Comparison of ENCODE assay signal across 8 cellular contexts in genomic region chr12:2960432-2960956, GRCh38. TPM values are rescaled to one million over a fixed set of nuclear protein-coding genes. Genes with fewer than 3 reads are reported as not detected.
DNase-seq lines count a peak whose midpoint lies in the region; ATAC-seq and TF ChIP-seq lines count a peak whose summit lies in the region.

No MANE protein-coding gene starts in this region.

- H3K27me3 Mint-ChIP-seq in Caco-2 (ENCODE audit: insufficient read depth, unreplicated experiment), result no peaks in the 10 kb centered on the region

- peak overlapping the region; percentile 89 for H3K27ac Mint-ChIP-seq in Caco-2 (ENCODE audit: unreplicated experiment)
- no peak overlapping the region for H3K27ac Mint-ChIP-seq in activated naive CD4-positive, alpha-beta T cell treated with anti-CD3 and anti-CD28 coated beads, Interleukin-2, amount 50 U/mL, for 72 hours
- peak overlapping the region; percentile 5 for H3K27ac Mint-ChIP-seq in stimulated activated effector memory CD8-positive, alpha-beta T cell treated with anti-CD3 and anti-CD28 coated beads, Interleukin-12 subunit alpha, Interleukin-12 subunit beta, amount 100 ng/mL, for 72 hours

- H3K27me3 ChIP-seq in Caco-2 (replicated peaks; ENCODE audit: control insufficient read depth, insufficient read depth, low read length) (no peaks in the 10 kb centered on the region), IMR-90 (ENCODE audit: control insufficient read depth, insufficient read depth, low read length) (no peaks in the 10 kb centered on the region), iPS-20b (ENCODE audit: insufficient read depth, low read length) (peaks cover 20% of the 10 kb centered on the region)

- H2AK5ac ChIP-seq in IMR-90 (ENCODE audit: low read depth, low read length), result peak overlapping the region; percentile 86

- no peak for TF ChIP-seq RAD21 in IMR-90 (IDR thresholded peaks at IDR 0.05; ENCODE audit: low read length)

- H3K4me1 ChIP-seq in Caco-2, result peaks cover 36% of the 10 kb centered on the region
- H3K4me1 ChIP-seq in IMR-90 (ENCODE audit: control insufficient read depth, insufficient read depth, low read length), result peaks cover 18% of the 10 kb centered on the region
- H3K4me1 ChIP-seq in iPS-20b (ENCODE audit: insufficient read depth, low read length), result peaks cover 29% of the 10 kb centered on the region
- H3K4me1 ChIP-seq in mucosa of descending colon (ENCODE audit: low read depth), result peaks cover 13% of the 10 kb centered on the region

- H3K9me3 ChIP-seq in Caco-2 (no peaks in the 10 kb centered on the region), IMR-90 (ENCODE audit: control insufficient read depth, insufficient read depth, low read length) (no peaks in the 10 kb centered on the region), iPS-20b (ENCODE audit: insufficient read depth, low read depth, low read length) (no peaks in the 10 kb centered on the region), mucosa of descending colon (no peaks in the 10 kb centered on the region)

- DNase-seq in Caco-2 (peak in 1 of 2 experiments; percentile 36), IMR-90 (peak; percentile 67), mucosa of descending colon (no peak)
- DNase-seq in activated naive CD4-positive, alpha-beta T cell treated with anti-CD3 and anti-CD28 coated beads, Interleukin-2, amount 50 U/mL, for 72 hours (ENCODE audit: low spot score in 2 of 2), result peak in 1 of 2 donors; percentile 33
- no peak for DNase-seq in stimulated activated effector memory CD8-positive, alpha-beta T cell treated with anti-CD3 and anti-CD28 coated beads, Interleukin-12 subunit alpha, Interleukin-12 subunit beta, amount 100 ng/mL, for 72 hours (ENCODE audit: low spot score in 2 of 2)

- H2BK120ac ChIP-seq in IMR-90 (ENCODE audit: low read depth, low read length), result peak overlapping the region; percentile 80

- H4K8ac ChIP-seq in IMR-90 (ENCODE audit: low read depth in 2 of 2, low read length in 2 of 2), result peak overlapping the region in 1 of 2 experiments; percentile 0; a peak in 2 of 4 replicates

- peak overlapping the region; percentile 87 for H3K4me3 Mint-ChIP-seq in Caco-2 (ENCODE audit: unreplicated experiment)
- H3K4me3 Mint-ChIP-seq in stimulated activated effector memory CD8-positive, alpha-beta T cell treated with anti-CD3 and anti-CD28 coated beads, Interleukin-12 subunit alpha, Interleukin-12 subunit beta, amount 100 ng/mL, for 72 hours, result peak overlapping the region; percentile 74

- in situ Hi-C loops in IMR-90 (cut with MboI; ENCODE audit: low sequenced_read_pairs), result no loop called here

- ATAC-seq in IMR-90 (ENCODE audit: low read depth), result 0 out of 2 replicates have a peak, but pooled peaks have one; percentile 0
- ATAC-seq in activated naive CD4-positive, alpha-beta T cell treated with anti-CD3 and anti-CD28 coated beads, Interleukin-2, amount 50 U/mL, for 72 hours, result peak; percentile 41 to 71
- ATAC-seq in stimulated activated effector memory CD8-positive, alpha-beta T cell treated with anti-CD3 and anti-CD28 coated beads, Interleukin-12 subunit alpha, Interleukin-12 subunit beta, amount 100 ng/mL, for 72 hours, result peak; percentile 72
- no peak for ATAC-seq in mucosa of descending colon
- ATAC-seq in GM18858 (IDR thresholded peaks at IDR 0.05; ENCODE audit: unreplicated experiment), result no peak
- ATAC-seq in HG03095 (IDR thresholded peaks at IDR 0.05; ENCODE audit: unreplicated experiment), result no peak

- CTCF ChIA-PET in Caco-2 (lab: Charles Lee) (interaction anchor here (1.0 to 1.4 kb wide), 4 partner anchors 69 to 115 kb away, joined by 3 to 7 read pairs (median 4); partner anchors contain the start of gene TULP3), IMR-90 (lab: Yijun Ruan, JAX) (interaction anchor here (1.4 kb wide), 1 partner anchor 74 kb away, joined by 3 read pairs; no protein-coding TSS in a partner anchor)

- peak overlapping the region; percentile 95 for H2AFZ ChIP-seq in IMR-90 (replicated peaks; ENCODE audit: low read length, poor library complexity)

- no peak overlapping the region for H2BK15ac ChIP-seq in IMR-90 (ENCODE audit: low read depth, low read length)

- H2BK20ac ChIP-seq in IMR-90 (ENCODE audit: low read depth, low read length), result no peak overlapping the region

- 67% methylated on average over 2 of the region's 16 CpGs; no CpG with 5 or more reads in 1 of the 2 experiments for WGBS in IMR-90 (ENCODE audit: extremely low coverage in 2 of 2, insufficient read length in 1 of 2), 2 experiments

- H3K36me3 ChIP-seq in Caco-2 (ENCODE audit: control insufficient read depth, insufficient read depth, low read length) (no peaks in the 10 kb centered on the region), IMR-90 (ENCODE audit: control insufficient read depth, insufficient read depth, low read length) (no peaks in the 10 kb centered on the region), iPS-20b (ENCODE audit: insufficient read depth, low read depth, low read length) (no peaks in the 10 kb centered on the region), mucosa of descending colon (ENCODE audit: low read depth) (no peaks in the 10 kb centered on the region)

- no peak overlapping the region for H2BK5ac ChIP-seq in IMR-90 (ENCODE audit: low read depth, low read length, poor library complexity, severe bottlenecking)

- no peak overlapping the region for H3K56ac ChIP-seq in IMR-90 (ENCODE audit: extremely low read depth, insufficient read depth, low read length)

- peak overlapping the region; percentile 70 for H3K4me2 ChIP-seq in IMR-90 (ENCODE audit: low read depth, low read length)

- peaks cover 46% of the 10 kb centered on the region for H3K4me1 Mint-ChIP-seq in Caco-2 (ENCODE audit: low read depth, unreplicated experiment)
- peaks cover 16% of the 10 kb centered on the region for H3K4me1 Mint-ChIP-seq in stimulated activated effector memory CD8-positive, alpha-beta T cell treated with anti-CD3 and anti-CD28 coated beads, Interleukin-12 subunit alpha, Interleukin-12 subunit beta, amount 100 ng/mL, for 72 hours

- H3K4ac ChIP-seq in IMR-90 (ENCODE audit: low read depth, low read length), result peak overlapping the region; percentile 82

- H4K91ac ChIP-seq in IMR-90 (ENCODE audit: insufficient read depth, low read depth, low read length), result 0 out of 2 replicates have a peak overlapping the region, but pooled peaks have one; percentile 78

- peak; percentile 49 for TF ChIP-seq POLR2A in IMR-90 (IDR thresholded peaks at IDR 0.05; ENCODE audit: low read depth, low read length)

- peaks cover 38% of the 10 kb centered on the region for H3K9me1 ChIP-seq in IMR-90 (ENCODE audit: insufficient read depth, low read length)

- H3K9ac ChIP-seq in IMR-90 (ENCODE audit: low read depth, low read length), result peak overlapping the region; percentile 86
- peak overlapping the region; percentile 67; the same call in 1 of the 2 replicates for H3K9ac ChIP-seq in iPS-20b (ENCODE audit: low read depth, low read length)

- H3K14ac ChIP-seq in IMR-90 (replicated peaks; ENCODE audit: low read depth, low read length), result peak overlapping the region; percentile 88

- POLR2A ChIA-PET in Caco-2 (lab: Charles Lee), result interaction anchor here (0.6 to 1.6 kb wide), 2 partner anchors 86 to 975 kb away, joined by 4 to 10 read pairs; no protein-coding TSS in a partner anchor
- POLR2A ChIA-PET in IMR-90 (lab: Charles Lee; ENCODE audit: unreplicated experiment), result no interaction called here

- H3K18ac ChIP-seq in IMR-90 (ENCODE audit: low read depth, low read length), result no peak overlapping the region

- no peaks in the 10 kb centered on the region for H3K9me3 Mint-ChIP-seq in Caco-2 (ENCODE audit: unreplicated experiment)
- no peaks in the 10 kb centered on the region for H3K9me3 Mint-ChIP-seq in activated naive CD4-positive, alpha-beta T cell treated with anti-CD3 and anti-CD28 coated beads, Interleukin-2, amount 50 U/mL, for 72 hours
- H3K9me3 Mint-ChIP-seq in stimulated activated effector memory CD8-positive, alpha-beta T cell treated with anti-CD3 and anti-CD28 coated beads, Interleukin-12 subunit alpha, Interleukin-12 subunit beta, amount 100 ng/mL, for 72 hours, result no peaks in the 10 kb centered on the region

- H4K20me1 ChIP-seq in IMR-90 (ENCODE audit: insufficient read depth, low read length), result peaks cover 20% of the 10 kb centered on the region

- peak overlapping the region; percentile 71 for H2AK9ac ChIP-seq in IMR-90 (replicated peaks; ENCODE audit: low read depth, low read length, poor library complexity)

- H3K23ac ChIP-seq in IMR-90 (ENCODE audit: low read depth, low read length), result peak overlapping the region; percentile 83

- BruUV-seq in Caco-2 (replicated peaks; lab: Mats Ljungman, UMichigan) (no TSS peak), IMR-90 (replicated peaks; lab: Mats Ljungman, UMichigan) (no TSS peak)

- dilution Hi-C loops in IMR-90 (cut with HindIII; ENCODE audit: low sequenced_read_pairs, unreplicated experiment), result no loop called here

- H4K5ac ChIP-seq in IMR-90 (ENCODE audit: low read depth, low read length), result no peak overlapping the region

- H3K27ac ChIP-seq in IMR-90 (ENCODE audit: insufficient read depth, low read length) (peak overlapping the region; percentile 86; the same call in 1 of the 2 replicates), iPS-20b (ENCODE audit: low read length) (no peak overlapping the region)

- H3K4me3 ChIP-seq in Caco-2 (ENCODE audit: low read depth, low read length), result peak overlapping the region; percentile 94
- H3K4me3 ChIP-seq in IMR-90 (ENCODE audit: insufficient read depth, low read depth, low read length), result peak overlapping the region; percentile 93
- H3K4me3 ChIP-seq in iPS-20b (ENCODE audit: low read length), result peak overlapping the region; percentile 83
- H3K4me3 ChIP-seq in mucosa of descending colon, result no peak overlapping the region

- peaks cover 13 to 67% of the 10 kb centered on the region in 2 experiments; a peak in 3 of 4 replicates for H3K79me1 ChIP-seq in IMR-90 (ENCODE audit: low read depth in 1 of 2, low read length in 2 of 2)

- intact Hi-C loops in Caco-2 (cut with micrococcal nuclease; ENCODE audit: unreplicated experiment) (loop anchor here (5.0 kb wide), 1 partner anchor 72 kb away; no protein-coding TSS in a partner anchor), IMR-90 (cut with micrococcal nuclease) (no loop called here), mucosa of descending colon (cut with DNase I, micrococcal nuclease) (no loop called here)

- H3K36me3 Mint-ChIP-seq in Caco-2 (ENCODE audit: insufficient read depth, unreplicated experiment), result peaks cover 69% of the 10 kb centered on the region
- H3K36me3 Mint-ChIP-seq in activated naive CD4-positive, alpha-beta T cell treated with anti-CD3 and anti-CD28 coated beads, Interleukin-2, amount 50 U/mL, for 72 hours, result peaks cover 0 to 5% of the 10 kb centered on the region in 2 donors
- no peaks in the 10 kb centered on the region for H3K36me3 Mint-ChIP-seq in stimulated activated effector memory CD8-positive, alpha-beta T cell treated with anti-CD3 and anti-CD28 coated beads, Interleukin-12 subunit alpha, Interleukin-12 subunit beta, amount 100 ng/mL, for 72 hours

- TF ChIP-seq CTCF in Caco-2 (IDR thresholded peaks at IDR 0.05; ENCODE audit: insufficient read depth in 1 of 2, low read depth in 1 of 2, low read length in 1 of 2, severe bottlenecking in 1 of 2, unreplicated experiment in 1 of 2) (no peak), IMR-90 (conservative IDR thresholded peaks at IDR 0.05; ENCODE audit: low read depth, low read length) (no peak), mucosa of descending colon (IDR thresholded peaks at IDR 0.05) (no peak)

RNA-seq across cellular contexts. Expression of gene TEAD4, which starts 1.3 kb away (rescaled TPM):
- total RNA-seq in Caco-2 (2022), result 96.2 and 97.8 TPM in 2 replicates
- 8.8 and 10.8 TPM in 2 replicates for total RNA-seq in IMR-90 (2012; rRNA removed)
- 24.9 and 30.8 TPM in 2 replicates for polyA plus RNA-seq in IMR-90 (2012; rRNA removed)
- polyA plus RNA-seq in IMR-90 (2012; cell fraction: cytosol; rRNA removed), result 23.3 and 24.4 TPM in 2 replicates
- polyA plus RNA-seq in IMR-90 (2012; cell fraction: nucleus; rRNA removed; ENCODE audit: low replicate concordance), result 20.3 and 37.5 TPM in 2 replicates
- 1 to 10 TPM in 1 of 2 donors, under 1 TPM in 1; 0.32 to 8.3 TPM for total RNA-seq in activated naive CD4-positive, alpha-beta T cell treated with anti-CD3 and anti-CD28 coated beads, Interleukin-2, amount 50 U/mL, for 72 hours
- 10 to 100 TPM in 1 of 3 donors, 1 to 10 TPM in 2; 4.6 to 11.3 (median 6.5) TPM for total RNA-seq in mucosa of descending colon

Comparison
In these comparisons a context has a peak if more than half of its experiments do, and no peak if none do; other contexts are left out.
1. H3K27ac Mint-ChIP-seq: peak in Caco-2 (single experiment) and stimulated activated effector memory CD8-positive, alpha-beta T cell treated with anti-CD3 and anti-CD28 coated beads, Interleukin-12 subunit alpha, Interleukin-12 subunit beta, amount 100 ng/mL, for 72 hours (single experiment); none in activated naive CD4-positive, alpha-beta T cell treated with anti-CD3 and anti-CD28 coated beads, Interleukin-2, amount 50 U/mL, for 72 hours (0 of 2).
2. ATAC-seq: peak in IMR-90 (single experiment), activated naive CD4-positive, alpha-beta T cell treated with anti-CD3 and anti-CD28 coated beads, Interleukin-2, amount 50 U/mL, for 72 hours (2 of 2) and stimulated activated effector memory CD8-positive, alpha-beta T cell treated with anti-CD3 and anti-CD28 coated beads, Interleukin-12 subunit alpha, Interleukin-12 subunit beta, amount 100 ng/mL, for 72 hours (single experiment); none in mucosa of descending colon (single experiment), GM18858 (single experiment) and HG03095 (single experiment).